3 cellular contexts compared by ENCODE assay signal in genomic region chr15:80115021-80115420, GRCh38.
TF ChIP-seq lines count a peak whose summit lies in the region.

No MANE protein-coding gene starts in this region.

TF ChIP-seq in HEK293, 187 proteins besides CTCF, POLR2A, EP300 and RAD21:
- TF ChIP-seq OSR2 (tag by site-specific recombination; IDR thresholded peaks at IDR 0.05) (no peak), ZNF664 (tag by site-specific recombination; IDR thresholded peaks at IDR 0.05) (peak; percentile 94), ZNF701 (tag by site-specific recombination; IDR thresholded peaks at IDR 0.05) (no peak), ZNF610 (tag by site-specific recombination; IDR thresholded peaks at IDR 0.05; ENCODE audit: borderline replicate concordance) (no peak), MZF1 (tag by site-specific recombination; IDR thresholded peaks at IDR 0.05; ENCODE audit: borderline replicate concordance) (peak; percentile 78; the same call in 1 of the 2 replicates), SP7 (tag by site-specific recombination; IDR thresholded peaks at IDR 0.05) (no peak), INSM2 (tag by site-specific recombination; IDR thresholded peaks at IDR 0.05) (no peak), ZNF837 (tag by site-specific recombination; IDR thresholded peaks at IDR 0.05) (no peak), ZNF600 (tag by site-specific recombination; IDR thresholded peaks at IDR 0.05) (0 out of 2 replicates have a peak, but pooled peaks have one; percentile 68), ZNF521 (tag by site-specific recombination; IDR thresholded peaks at IDR 0.05) (no peak)

TF ChIP-seq in WTC11, 78 proteins besides CTCF, POLR2A, EP300 and RAD21:
- TF ChIP-seq MLX (CRISPR knock-in tag; IDR thresholded peaks at IDR 0.05) (no peak), ARID4B (CRISPR knock-in tag; IDR thresholded peaks at IDR 0.05; ENCODE audit: borderline replicate concordance) (no peak), RORB (CRISPR knock-in tag; IDR thresholded peaks at IDR 0.05) (no peak), ATF3 (CRISPR knock-in tag; conservative IDR thresholded peaks at IDR 0.05) (no peak), NR2C2 (CRISPR knock-in tag; IDR thresholded peaks at IDR 0.05) (no peak), AR (CRISPR knock-in tag; IDR thresholded peaks at IDR 0.05) (no peak), EMX1 (CRISPR knock-in tag; IDR thresholded peaks at IDR 0.05) (no peak), ETV6 (CRISPR knock-in tag; IDR thresholded peaks at IDR 0.05) (no peak)

TF ChIP-seq in GM12878, 131 proteins besides CTCF, POLR2A, EP300 and RAD21:
- no peak for TF ChIP-seq RFX5 (IDR thresholded peaks at IDR 0.05; ENCODE audit: low read depth, low read length)
- no peak for TF ChIP-seq IKZF2 (IDR thresholded peaks at IDR 0.05)
- TF ChIP-seq TARDBP (IDR thresholded peaks at IDR 0.05; ENCODE audit: borderline replicate concordance): no peak
